17 cellular contexts compared by ENCODE assay signal in the genomic region with DNA sequence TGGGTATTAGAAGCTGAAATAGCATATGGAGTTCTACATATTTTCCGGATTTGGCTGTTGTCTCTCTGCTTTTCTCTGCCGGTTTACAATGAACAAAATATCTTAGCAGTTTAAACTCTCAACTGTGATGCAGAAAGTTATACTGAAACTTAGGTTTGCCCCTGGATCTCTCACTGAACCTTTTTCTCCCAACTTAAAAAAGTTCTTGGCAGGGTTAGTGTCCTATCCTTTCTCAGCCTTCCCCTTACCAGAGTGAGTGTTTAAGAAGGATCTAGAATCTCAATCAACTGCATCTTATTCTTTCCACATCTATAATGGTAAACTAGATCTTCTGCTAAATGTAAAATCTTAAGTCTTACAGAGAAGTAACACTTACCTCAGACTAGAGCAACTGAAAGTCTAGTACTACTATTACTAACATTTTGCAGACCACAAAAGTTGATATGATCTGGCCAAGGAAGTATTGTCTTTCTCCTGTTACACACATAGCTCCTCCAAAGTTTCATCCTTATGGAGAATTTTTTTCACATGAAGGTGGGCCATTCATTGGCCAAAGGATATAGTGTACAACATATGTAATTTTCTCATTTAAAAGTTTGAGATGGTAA.
A peak's percentile ranks its signal among the peaks of the same experiment; 100 is the strongest.
DNase-seq lines count a peak whose midpoint lies in the region; ATAC-seq and TF ChIP-seq lines count a peak whose summit lies in the region.
"Had no signal": no experiment of that assay in that cellular context is flagged by ENCODE, and none has a peak within 500 bp of the region (broad histone marks: within the 10 kb centered on the region; RNA-seq: fewer than 3 reads in every experiment).

No MANE protein-coding gene starts in this region.

- no peaks in the 10 kb centered on the region for H3K36me3 ChIP-seq in IMR-90 (ENCODE audit: control insufficient read depth, insufficient read depth, low read length)
- H3K36me3 ChIP-seq: colonic mucosa, heart right ventricle, SJCRH30 had no signal

- no peak overlapping the region for H2AK9ac ChIP-seq in IMR-90 (replicated peaks; ENCODE audit: low read depth, low read length, poor library complexity)

- H2BK120ac ChIP-seq in IMR-90 (ENCODE audit: low read depth, low read length): no peak overlapping the region

- in situ Hi-C loops in IMR-90 (cut with MboI; ENCODE audit: low sequenced_read_pairs): no loop called here

- H4K91ac ChIP-seq in IMR-90 (ENCODE audit: insufficient read depth, low read depth, low read length): no peak overlapping the region

- H3K36me3 Mint-ChIP-seq in activated T-helper 2 cell treated with anti-CD3 and anti-CD28 coated beads, Interferon-gamma antibody, Interleukin-2, Interleukin-4, amounts not matched to agents 10 μg/mL and 5 μg/mL and 100 μg/mL, durations not matched to agents 14 hours and 24 hours and 36 hours (ENCODE audit: low read depth): peaks cover 29% of the 10 kb centered on the region
- H3K36me3 Mint-ChIP-seq in nephron progenitor cell (ENCODE audit: low read depth) (peaks cover 10% of the 10 kb centered on the region), progenitor cell of endocrine pancreas (ENCODE audit: insufficient read depth) (peaks cover 19% of the 10 kb centered on the region)

- ATAC-seq in activated CD4-positive, CD25-positive, alpha-beta regulatory T cell treated with anti-CD3 and anti-CD28 coated beads, Interleukin-2, amount 50 U/mL, for 24 hours: peak; percentile 56 to 64
- no peak for ATAC-seq in IMR-90 (ENCODE audit: low read depth)
- no peak for ATAC-seq in HG02970 (IDR thresholded peaks at IDR 0.05; ENCODE audit: low FRiP score, unreplicated experiment)
- ATAC-seq: heart right ventricle had no signal

- H3K27ac Mint-ChIP-seq in activated T-helper 2 cell treated with anti-CD3 and anti-CD28 coated beads, Interferon-gamma antibody, Interleukin-2, Interleukin-4, amounts not matched to agents 10 μg/mL and 5 μg/mL and 100 μg/mL, durations not matched to agents 14 hours and 24 hours and 36 hours: peak overlapping the region; percentile 69
- H3K27ac Mint-ChIP-seq in nephron progenitor cell (peak overlapping the region; percentile 44), progenitor cell of endocrine pancreas (no peak overlapping the region)

- H3K56ac ChIP-seq in IMR-90 (ENCODE audit: extremely low read depth, insufficient read depth, low read length): no peak overlapping the region

- no peak overlapping the region for H3K14ac ChIP-seq in IMR-90 (replicated peaks; ENCODE audit: low read depth, low read length)

- H2BK20ac ChIP-seq in IMR-90 (ENCODE audit: low read depth, low read length): no peak overlapping the region

- no peak overlapping the region for H2BK15ac ChIP-seq in IMR-90 (ENCODE audit: low read depth, low read length)

- H2AK5ac ChIP-seq in IMR-90 (ENCODE audit: low read depth, low read length): no peak overlapping the region

- dilution Hi-C loops in IMR-90 (cut with HindIII; ENCODE audit: low sequenced_read_pairs, unreplicated experiment): no loop called here

- no peak overlapping the region for H2AFZ ChIP-seq in IMR-90 (replicated peaks; ENCODE audit: low read length, poor library complexity)

- DNase-seq in activated CD4-positive, CD25-positive, alpha-beta regulatory T cell (lab: John Stamatoyannopoulos, UW): no peak
- peak; percentile 12 for DNase-seq in IMR-90
- DNase-seq in activated T-helper 2 cell treated with anti-CD3 and anti-CD28 coated beads, Interferon-gamma antibody, Interleukin-2, Interleukin-4, amounts not matched to agents 10 μg/mL and 5 μg/mL and 100 μg/mL, durations not matched to agents 14 hours and 24 hours and 36 hours (ENCODE audit: low spot score): no peak
- no peak for DNase-seq in nephron progenitor cell
- no peak for DNase-seq in progenitor cell of endocrine pancreas (ENCODE audit: low spot score, unreplicated experiment)
- no peak for DNase-seq in lower leg skin (ENCODE audit: low spot score in 2 of 2)
- DNase-seq: activated CD4-positive, alpha-beta T cell treated with anti-CD3 and anti-CD28 coated beads for 1 hour; colonic mucosa; heart right ventricle; NCI-H1436; NCI-H2171 treated with DMSO at 0.1 percent for 48 hours; posterior cingulate gyrus; SJCRH30; testis had no signal

- no peak overlapping the region for H3K18ac ChIP-seq in IMR-90 (ENCODE audit: low read depth, low read length)

- H3K27ac ChIP-seq in IMR-90 (ENCODE audit: insufficient read depth, low read length): no peak overlapping the region
- H3K27ac ChIP-seq: 22Rv1, colonic mucosa, heart right ventricle, SJCRH30, testis had no signal

- H2BK5ac ChIP-seq in IMR-90 (ENCODE audit: low read depth, low read length, poor library complexity, severe bottlenecking): no peak overlapping the region

- H3K9ac ChIP-seq in IMR-90 (ENCODE audit: low read depth, low read length): no peak overlapping the region

- H3K4me3 ChIP-seq in IMR-90 (ENCODE audit: insufficient read depth, low read depth, low read length): no peak overlapping the region
- H3K4me3 ChIP-seq in lower leg skin (ENCODE audit: low read depth, poor library complexity, severe bottlenecking): no peak overlapping the region
- H3K4me3 ChIP-seq: colonic mucosa, heart right ventricle, SJCRH30, testis had no signal

- H3K27me3 ChIP-seq in IMR-90 (ENCODE audit: control insufficient read depth, insufficient read depth, low read length): no peaks in the 10 kb centered on the region
- H3K27me3 ChIP-seq: colonic mucosa, heart right ventricle, SJCRH30, testis had no signal

- H3K27me3 Mint-ChIP-seq in activated T-helper 2 cell treated with anti-CD3 and anti-CD28 coated beads, Interferon-gamma antibody, Interleukin-2, Interleukin-4, amounts not matched to agents 10 μg/mL and 5 μg/mL and 100 μg/mL, durations not matched to agents 14 hours and 24 hours and 36 hours (ENCODE audit: low read depth): no peaks in the 10 kb centered on the region
- H3K27me3 Mint-ChIP-seq in nephron progenitor cell (ENCODE audit: low read depth, poor library complexity) (no peaks in the 10 kb centered on the region), progenitor cell of endocrine pancreas (no peaks in the 10 kb centered on the region)

- H3K4me3 Mint-ChIP-seq in activated T-helper 2 cell treated with anti-CD3 and anti-CD28 coated beads, Interferon-gamma antibody, Interleukin-2, Interleukin-4, amounts not matched to agents 10 μg/mL and 5 μg/mL and 100 μg/mL, durations not matched to agents 14 hours and 24 hours and 36 hours (ENCODE audit: low read depth): peak overlapping the region; percentile 11
- no peak overlapping the region for H3K4me3 Mint-ChIP-seq in nephron progenitor cell
- H3K4me3 Mint-ChIP-seq in progenitor cell of endocrine pancreas (ENCODE audit: low read depth): no peak overlapping the region

- no peak overlapping the region for H4K5ac ChIP-seq in IMR-90 (ENCODE audit: low read depth, low read length)

- BruUV-seq in IMR-90 (replicated peaks; lab: Mats Ljungman, UMichigan): no TSS peak

- no peaks in the 10 kb centered on the region for H3K9me1 ChIP-seq in IMR-90 (ENCODE audit: insufficient read depth, low read length)

- TF ChIP-seq POLR2A in IMR-90 (IDR thresholded peaks at IDR 0.05; ENCODE audit: low read depth, low read length) (no peak), lower leg skin (IDR thresholded peaks at IDR 0.05) (no peak)

- 80% methylated on average over 1 of the region's 2 CpGs; no CpG with 5 or more reads in 1 of the 2 experiments for WGBS in IMR-90 (ENCODE audit: extremely low coverage in 2 of 2, insufficient read length in 1 of 2), 2 experiments
- WGBS in lower leg skin, 2 donors: 56 to 64% methylated on average over 2 of the region's 2 CpGs

- CTCF ChIA-PET in IMR-90 (lab: Yijun Ruan, JAX): no interaction called here

- TF ChIP-seq CTCF in IMR-90 (conservative IDR thresholded peaks at IDR 0.05; ENCODE audit: low read depth, low read length) (no peak), nephron progenitor cell (IDR thresholded peaks at IDR 0.05) (no peak), progenitor cell of endocrine pancreas (IDR thresholded peaks at IDR 0.05; ENCODE audit: unreplicated experiment) (no peak), lower leg skin (IDR thresholded peaks at IDR 0.05) (no peak)

- H3K9me3 ChIP-seq in IMR-90 (ENCODE audit: control insufficient read depth, insufficient read depth, low read length): no peaks in the 10 kb centered on the region
- H3K9me3 ChIP-seq: colonic mucosa, SJCRH30, testis had no signal

- peaks cover 58% of the 10 kb centered on the region for H3K4me1 Mint-ChIP-seq in activated T-helper 2 cell treated with anti-CD3 and anti-CD28 coated beads, Interferon-gamma antibody, Interleukin-2, Interleukin-4, amounts not matched to agents 10 μg/mL and 5 μg/mL and 100 μg/mL, durations not matched to agents 14 hours and 24 hours and 36 hours (ENCODE audit: low read depth)
- no peaks in the 10 kb centered on the region for H3K4me1 Mint-ChIP-seq in nephron progenitor cell
- H3K4me1 Mint-ChIP-seq in progenitor cell of endocrine pancreas (ENCODE audit: low read depth): peaks cover 6% of the 10 kb centered on the region

- no peak overlapping the region for H3K4ac ChIP-seq in IMR-90 (ENCODE audit: low read depth, low read length)

- no peaks in the 10 kb centered on the region for H3K79me1 ChIP-seq in IMR-90 (ENCODE audit: low read depth in 1 of 2, low read length in 2 of 2)

- no peaks in the 10 kb centered on the region for H4K20me1 ChIP-seq in IMR-90 (ENCODE audit: insufficient read depth, low read length)

- no peak overlapping the region for H3K23ac ChIP-seq in IMR-90 (ENCODE audit: low read depth, low read length)

- no peak overlapping the region for H3K4me2 ChIP-seq in IMR-90 (ENCODE audit: low read depth, low read length)

- H3K4me1 ChIP-seq in IMR-90 (ENCODE audit: control insufficient read depth, insufficient read depth, low read length): no peaks in the 10 kb centered on the region
- H3K4me1 ChIP-seq: colonic mucosa, heart right ventricle, testis had no signal

- no peak for TF ChIP-seq RAD21 in IMR-90 (IDR thresholded peaks at IDR 0.05; ENCODE audit: low read length)

- intact Hi-C loops in IMR-90 (cut with micrococcal nuclease): no loop called here
- intact Hi-C loops in activated T-helper 2 cell treated with anti-CD3 and anti-CD28 coated beads, Interferon-gamma antibody, Interleukin-2, Interleukin-4, amounts not matched to agents 10 μg/mL and 5 μg/mL and 100 μg/mL, durations not matched to agents 14 hours and 24 hours and 36 hours (cut with micrococcal nuclease): loop anchor here (2.0 to 10.0 kb wide), 5 partner anchors 65 to 989 kb away; a partner anchor contains a TSS
- intact Hi-C loops in lower leg skin (cut with DNase I; ENCODE audit: low total_unique reads): no loop called here

- H4K8ac ChIP-seq in IMR-90 (ENCODE audit: low read depth in 2 of 2, low read length in 2 of 2): no peak overlapping the region

- H3K9me3 Mint-ChIP-seq in activated T-helper 2 cell treated with anti-CD3 and anti-CD28 coated beads, Interferon-gamma antibody, Interleukin-2, Interleukin-4, amounts not matched to agents 10 μg/mL and 5 μg/mL and 100 μg/mL, durations not matched to agents 14 hours and 24 hours and 36 hours: peaks cover 23% of the 10 kb centered on the region
- no peaks in the 10 kb centered on the region for H3K9me3 Mint-ChIP-seq in nephron progenitor cell
- H3K9me3 Mint-ChIP-seq in progenitor cell of endocrine pancreas (ENCODE audit: low read depth): peaks cover 16% of the 10 kb centered on the region

- POLR2A ChIA-PET in IMR-90 (lab: Charles Lee; ENCODE audit: unreplicated experiment): no interaction called here

TF ChIP-seq in IMR-90, 13 proteins besides CTCF, POLR2A, EP300 and RAD21 (continues in another document):
- TF ChIP-seq MAFK (IDR thresholded peaks at IDR 0.05; ENCODE audit: low read depth, low read length): no peak

Comparison
In these comparisons a context has a peak if more than half of its experiments do, and no peak if none do; other contexts are left out.
1. ATAC-seq: peak in activated CD4-positive, CD25-positive, alpha-beta regulatory T cell treated with anti-CD3 and anti-CD28 coated beads, Interleukin-2, amount 50 U/mL, for 24 hours (2 of 2); none in IMR-90 (single experiment) and HG02970 (single experiment).